Comparison of ENCODE assay signal across 23 cellular contexts in genomic region chr15:65115542-65115941, GRCh38. TPM values are rescaled to one million over a fixed set of nuclear protein-coding genes. Genes with fewer than 3 reads are reported as not detected.
DNase-seq lines count a peak whose midpoint lies in the region; ATAC-seq lines count a peak whose summit lies in the region.
"Had no signal": no experiment of that assay in that cellular context is flagged by ENCODE, and none has a peak within 500 bp of the region (broad histone marks: within the 10 kb centered on the region; RNA-seq: fewer than 3 reads in every experiment).

No MANE protein-coding gene starts in this region.

- no peak overlapping the region for H3K4me3 Mint-ChIP-seq in naive thymus-derived CD8-positive, alpha-beta T cell
- H3K4me3 Mint-ChIP-seq: activated naive CD4-positive, alpha-beta T cell treated with anti-CD3 and anti-CD28 coated beads, Interleukin-2, amount 50 U/mL, for 24 hours; CD4-positive, CD25-positive, alpha-beta regulatory T cell; effector memory CD8-positive, alpha-beta T cell; stimulated activated naive B cell treated with anti-CD40 and anti-IgM and Interleukin-4, amounts not matched to agents 10 μg/mL and 1 μg/mL and 100 μg/mL, for 72 hours had no signal

- POLR2A ChIA-PET in naive thymus-derived CD8-positive, alpha-beta T cell (lab: Charles Lee), result no interaction called here

- H3K27me3 Mint-ChIP-seq in naive thymus-derived CD8-positive, alpha-beta T cell, result no peaks in the 10 kb centered on the region
- H3K27me3 Mint-ChIP-seq: activated naive CD4-positive, alpha-beta T cell treated with anti-CD3 and anti-CD28 coated beads, Interleukin-2, amount 50 U/mL, for 24 hours; CD4-positive, CD25-positive, alpha-beta regulatory T cell; effector memory CD8-positive, alpha-beta T cell; stimulated activated naive B cell treated with anti-CD40 and anti-IgM and Interleukin-4, amounts not matched to agents 10 μg/mL and 1 μg/mL and 100 μg/mL, for 72 hours had no signal

- ATAC-seq in naive thymus-derived CD8-positive, alpha-beta T cell, result no peak
- no peak for ATAC-seq in stimulated activated naive CD8-positive, alpha-beta T cell treated with anti-CD3 and anti-CD28 coated beads, Interleukin-15, Interleukin-2, amounts not matched to agents 100 U/mL and 50 U/mL, for 24 hours
- ATAC-seq: activated CD4-positive, CD25-positive, alpha-beta regulatory T cell treated with anti-CD3 and anti-CD28 coated beads, Interleukin-2, amount 50 U/mL, for 24 hours; effector memory CD8-positive, alpha-beta T cell; lower lobe of right lung; right cardiac atrium; stimulated activated naive B cell treated with anti-CD40 and anti-IgM and Interleukin-4, amounts not matched to agents 10 μg/mL and 1 μg/mL and 100 μg/mL, for 72 hours had no signal

- in situ Hi-C loops in KBM-7 (cut with MboI; ENCODE audit: low pct_unique_long_range_greater_than_20kb, low sequenced_read_pairs), result no loop called here

- H3K9me3 Mint-ChIP-seq in naive thymus-derived CD8-positive, alpha-beta T cell, result no peaks in the 10 kb centered on the region
- H3K9me3 Mint-ChIP-seq: activated naive CD4-positive, alpha-beta T cell treated with anti-CD3 and anti-CD28 coated beads, Interleukin-2, amount 50 U/mL, for 24 hours; CD4-positive, CD25-positive, alpha-beta regulatory T cell; effector memory CD8-positive, alpha-beta T cell; stimulated activated naive B cell treated with anti-CD40 and anti-IgM and Interleukin-4, amounts not matched to agents 10 μg/mL and 1 μg/mL and 100 μg/mL, for 72 hours had no signal

- no peak overlapping the region for H3K27ac Mint-ChIP-seq in naive thymus-derived CD8-positive, alpha-beta T cell
- H3K27ac Mint-ChIP-seq: activated naive CD4-positive, alpha-beta T cell treated with anti-CD3 and anti-CD28 coated beads, Interleukin-2, amount 50 U/mL, for 24 hours; CD4-positive, CD25-positive, alpha-beta regulatory T cell; stimulated activated naive B cell treated with anti-CD40 and anti-IgM and Interleukin-4, amounts not matched to agents 10 μg/mL and 1 μg/mL and 100 μg/mL, for 72 hours had no signal

- peaks cover 0 to 80% (median 11%) of the 10 kb centered on the region in 3 donors for H3K36me3 Mint-ChIP-seq in naive thymus-derived CD8-positive, alpha-beta T cell

- DNase-seq in DMS 273 (lab: John Stamatoyannopoulos, UW; ENCODE audit: unreplicated experiment) (peak; percentile 41), NCI-H1417 treated with DMSO at 0.1 percent for 48 hours (lab: John Stamatoyannopoulos, UW) (peak; percentile 24), NCI-H2227 treated with DMSO at 0.1 percent for 48 hours (lab: John Stamatoyannopoulos, UW) (peak; percentile 30), fibroblast of peridontal ligament (ENCODE audit: extremely low read depth) (peak; percentile 22), KBM-7 (no peak), germinal center (ENCODE audit: low spot score) (no peak)
- no peak for DNase-seq in naive thymus-derived CD8-positive, alpha-beta T cell
- no peak for DNase-seq in stimulated activated naive CD8-positive, alpha-beta T cell treated with anti-CD3 and anti-CD28 coated beads, Interleukin-15, Interleukin-2, amounts not matched to agents 100 U/mL and 50 U/mL, for 24 hours
- DNase-seq: activated CD8-positive, alpha-beta memory T cell treated with anti-CD3 and anti-CD28 coated beads for 24 hours; activated T-cell treated with anti-CD3 and anti-CD28 coated beads, Interleukin-2, amount 50 U/mL, for 48 hours; CD4-positive, CD25-positive, alpha-beta regulatory T cell; effector memory CD8-positive, alpha-beta T cell; KG1; lower lobe of right lung; NCI-H1048; NK-92 treated with Interleukin-12 subunit alpha and Interleukin-12 subunit beta, amount 100 ng/mL, for 24 hours; right cardiac atrium; stimulated activated naive B cell treated with anti-CD40 and anti-IgM and Interleukin-4, amounts not matched to agents 10 μg/mL and 1 μg/mL and 100 μg/mL, for 72 hours; T1000 had no signal

- peaks cover 0 to 4% (median 1%) of the 10 kb centered on the region in 4 donors for H3K4me1 Mint-ChIP-seq in naive thymus-derived CD8-positive, alpha-beta T cell
- H3K4me1 Mint-ChIP-seq: stimulated activated naive B cell treated with anti-CD40 and anti-IgM and Interleukin-4, amounts not matched to agents 10 μg/mL and 1 μg/mL and 100 μg/mL, for 72 hours had no signal

RNA-seq across cellular contexts. Expression of gene UBAP1L, which starts 0.5 kb away (rescaled TPM):
- total RNA-seq in naive thymus-derived CD8-positive, alpha-beta T cell, result 10 to 100 TPM; 14.2 to 16.6 TPM
- under 1 TPM in 1 of 3 donors, not detected in 2; 0.20 TPM for polyA plus RNA-seq in naive thymus-derived CD8-positive, alpha-beta T cell

RNA-seq across cellular contexts. Expression of gene PDCD7, which starts 18.1 kb away (rescaled TPM):
- total RNA-seq in naive thymus-derived CD8-positive, alpha-beta T cell, result 10 to 100 TPM; 37.0 to 44.1 TPM
- 10 to 100 TPM; 13.1 to 19.4 (median 15.8) TPM for polyA plus RNA-seq in naive thymus-derived CD8-positive, alpha-beta T cell

RNA-seq across cellular contexts. Expression of gene KBTBD13, which starts 39.0 kb away (rescaled TPM):
- not detected for total RNA-seq in naive thymus-derived CD8-positive, alpha-beta T cell
- not detected for polyA plus RNA-seq in naive thymus-derived CD8-positive, alpha-beta T cell
- total RNA-seq: CD4-positive, CD25-positive, alpha-beta regulatory T cell; Daoy; lower lobe of right lung; omental fat pad had no signal
- polyA plus RNA-seq: CD4-positive, CD25-positive, alpha-beta regulatory T cell had no signal

RNA-seq across cellular contexts. Expression of gene RASL12, which starts 47.8 kb away (rescaled TPM):
- not detected for total RNA-seq in naive thymus-derived CD8-positive, alpha-beta T cell
- not detected for polyA plus RNA-seq in naive thymus-derived CD8-positive, alpha-beta T cell
- total RNA-seq: CD4-positive, CD25-positive, alpha-beta regulatory T cell had no signal
- polyA plus RNA-seq: CD4-positive, CD25-positive, alpha-beta regulatory T cell had no signal

Comparison
In these comparisons a context has a peak if more than half of its experiments do, and no peak if none do; other contexts are left out.
1. DNase-seq: peak in DMS 273 (single experiment), NCI-H1417 treated with DMSO at 0.1 percent for 48 hours (single experiment), NCI-H2227 treated with DMSO at 0.1 percent for 48 hours (single experiment) and fibroblast of peridontal ligament (single experiment); none in naive thymus-derived CD8-positive, alpha-beta T cell (0 of 10), KBM-7 (single experiment), germinal center (single experiment) and stimulated activated naive CD8-positive, alpha-beta T cell treated with anti-CD3 and anti-CD28 coated beads, Interleukin-15, Interleukin-2, amounts not matched to agents 100 U/mL and 50 U/mL, for 24 hours (single experiment).